Comparison of ENCODE assay signal across 9 cellular contexts in genomic region chr6:35370124-35370741, GRCh38. TPM values are rescaled to one million over a fixed set of nuclear protein-coding genes. Genes with fewer than 3 reads are reported as not detected.
DNase-seq lines count a peak whose midpoint lies in the region; ATAC-seq and TF ChIP-seq lines count a peak whose summit lies in the region.
"Had no signal": no experiment of that assay in that cellular context is flagged by ENCODE, and none has a peak within 500 bp of the region (broad histone marks: within the 10 kb centered on the region; RNA-seq: fewer than 3 reads in every experiment).

No MANE protein-coding gene starts in this region.

- peak; percentile 92 for ATAC-seq in natural killer cell treated with Interleukin-12 subunit alpha and Interleukin-12 subunit beta and Interleukin-15 and Interleukin-18, amount 100 ng/mL, for 72 hours

- no peaks in the 10 kb centered on the region for H3K27me3 Mint-ChIP-seq in natural killer cell treated with Interleukin-12 subunit alpha and Interleukin-12 subunit beta and Interleukin-15 and Interleukin-18, amount 100 ng/mL, for 72 hours

- H3K9me3 Mint-ChIP-seq in natural killer cell treated with Interleukin-12 subunit alpha and Interleukin-12 subunit beta and Interleukin-15 and Interleukin-18, amount 100 ng/mL, for 72 hours, result no peaks in the 10 kb centered on the region

- H3K9me3 ChIP-seq in KOPT-K1 (ENCODE audit: insufficient read depth, low read length, poor library complexity, severe bottlenecking) (no peaks in the 10 kb centered on the region), transverse colon (no peaks in the 10 kb centered on the region)

- H3K4me3 ChIP-seq in epithelial cell of proximal tubule (ENCODE audit: low read depth, low read length), result no peak overlapping the region
- no peak overlapping the region for H3K4me3 ChIP-seq in transverse colon

- peaks cover 3 to 43% (median 23%) of the 10 kb centered on the region in 4 donors for H3K4me1 ChIP-seq in transverse colon

- no peaks in the 10 kb centered on the region for H3K36me3 ChIP-seq in KOPT-K1 (ENCODE audit: insufficient read depth, low read length)
- H3K36me3 ChIP-seq in transverse colon, result no peaks in the 10 kb centered on the region

- intact Hi-C loops in transverse colon (cut with DNase I; ENCODE audit: low total_unique reads), result no loop called here

- WGBS in transverse colon (ENCODE audit: low coverage in 1 of 2), 2 donors, result 49 to 70% methylated on average over 5 to 8 of the region's 8 CpGs

- TF ChIP-seq EP300 in transverse colon (IDR thresholded peaks at IDR 0.05; ENCODE audit: low read depth), result peak; percentile 26

- peaks cover 48 to 51% of the 10 kb centered on the region in 2 donors for H3K4me1 Mint-ChIP-seq in natural killer cell treated with Interleukin-12 subunit alpha and Interleukin-12 subunit beta and Interleukin-15 and Interleukin-18, amount 100 ng/mL, for 72 hours (ENCODE audit: low read depth in 2 of 2)

- H3K4me3 Mint-ChIP-seq in natural killer cell treated with Interleukin-12 subunit alpha and Interleukin-12 subunit beta and Interleukin-15 and Interleukin-18, amount 100 ng/mL, for 72 hours, result peak overlapping the region; percentile 77

- peak; percentile 6 for DNase-seq in activated CD4-positive, CD25-positive, alpha-beta regulatory T cell treated with anti-CD3 and anti-CD28 coated beads, Interleukin-2, amount 50 U/mL, for 16 hours (ENCODE audit: low read depth, low spot score)
- DNase-seq in activated CD4-positive, CD25-positive, alpha-beta regulatory T cell treated with anti-CD3 and anti-CD28 coated beads, Interleukin-2, amount 50 U/mL, for 72 hours, result no peak
- DNase-seq in activated CD4-positive, alpha-beta T cell treated with anti-CD3 and anti-CD28 coated beads, Interleukin-2, amount 50 U/mL, for 48 hours, result peak; percentile 57 to 70
- peak; percentile 83 for DNase-seq in epithelial cell of proximal tubule (ENCODE audit: low read depth)
- peak; percentile 87 for DNase-seq in natural killer cell treated with Interleukin-12 subunit alpha and Interleukin-12 subunit beta and Interleukin-15 and Interleukin-18, amount 100 ng/mL, for 72 hours (ENCODE audit: low spot score)
- peak; percentile 50 for DNase-seq in transverse colon
- no peak for DNase-seq in SHP77 (lab: John Stamatoyannopoulos, UW)

- TF ChIP-seq CTCF in epithelial cell of proximal tubule (conservative IDR thresholded peaks at IDR 0.05; ENCODE audit: low read depth, low read length) (no peak), transverse colon (IDR thresholded peaks at IDR 0.05) (no peak)

- peaks cover 9% of the 10 kb centered on the region for H3K36me3 Mint-ChIP-seq in natural killer cell treated with Interleukin-12 subunit alpha and Interleukin-12 subunit beta and Interleukin-15 and Interleukin-18, amount 100 ng/mL, for 72 hours

- peak overlapping the region; percentile 81 to 94 for H3K27ac Mint-ChIP-seq in natural killer cell treated with Interleukin-12 subunit alpha and Interleukin-12 subunit beta and Interleukin-15 and Interleukin-18, amount 100 ng/mL, for 72 hours

- TF ChIP-seq POLR2A in transverse colon (IDR thresholded peaks at IDR 0.05), result no peak

- H3K27me3 ChIP-seq in transverse colon, result no peaks in the 10 kb centered on the region

- H3K27ac ChIP-seq in KOPT-K1 (ENCODE audit: low read depth, low read length, poor library complexity, severe bottlenecking), result peak overlapping the region; percentile 28
- H3K27ac ChIP-seq in transverse colon, result peak overlapping the region in 3 of 4 donors; percentile 7 to 41 (median 39)
- H3K27ac ChIP-seq: C4-2B had no signal

- in situ Hi-C loops in transverse colon (cut with MboI; ENCODE audit: low pct_ligation_motif_present in 1 of 4, low pct_unique_long_range_greater_than_20kb in 1 of 4, low sequenced_read_pairs in 3 of 4), result no loop called here

RNA-seq across cellular contexts. Expression of gene PPARD, which starts 27.9 kb away (rescaled TPM):
- total RNA-seq in epithelial cell of proximal tubule (8.2 and 10.8 TPM in 2 replicates), transverse colon (100 to 1,000 TPM in 1 of 4 donors, 10 to 100 TPM in 3; 19.8 to 110 (median 29.3) TPM)
- 10 to 100 TPM; 19.6 to 19.9 TPM for total RNA-seq in natural killer cell treated with Interleukin-12 subunit alpha and Interleukin-12 subunit beta and Interleukin-15 and Interleukin-18, amount 100 ng/mL, for 72 hours

Comparison
In these comparisons a context has a peak if more than half of its experiments do, and no peak if none do; other contexts are left out.
1. DNase-seq: peak in activated CD4-positive, CD25-positive, alpha-beta regulatory T cell treated with anti-CD3 and anti-CD28 coated beads, Interleukin-2, amount 50 U/mL, for 16 hours (single experiment), activated CD4-positive, alpha-beta T cell treated with anti-CD3 and anti-CD28 coated beads, Interleukin-2, amount 50 U/mL, for 48 hours (2 of 2), epithelial cell of proximal tubule (single experiment), natural killer cell treated with Interleukin-12 subunit alpha and Interleukin-12 subunit beta and Interleukin-15 and Interleukin-18, amount 100 ng/mL, for 72 hours (single experiment) and transverse colon (single experiment); none in activated CD4-positive, CD25-positive, alpha-beta regulatory T cell treated with anti-CD3 and anti-CD28 coated beads, Interleukin-2, amount 50 U/mL, for 72 hours (single experiment) and SHP77 (0 of 2).